In genomic region chr9:128723352-128723865, GRCh38 we compare ENCODE assay signal across 8 cellular contexts. TPM values are rescaled to one million over a fixed set of nuclear protein-coding genes. Genes with fewer than 3 reads are reported as not detected.
DNase-seq lines count a peak whose midpoint lies in the region; ATAC-seq, FAIRE-seq and TF ChIP-seq lines count a peak whose summit lies in the region.

No MANE protein-coding gene starts in this region.

- ATAC-seq in activated T-cell treated with anti-CD3 and anti-CD28 coated beads, Interleukin-2, amount 50 U/mL, for 4 hours: no peak
- ATAC-seq in HepG2: no peak
- ATAC-seq in HG03354 (IDR thresholded peaks at IDR 0.05; ENCODE audit: poor library complexity, severe bottlenecking, unreplicated experiment): no peak
- ATAC-seq in HG02852 (IDR thresholded peaks at IDR 0.05; ENCODE audit: unreplicated experiment): no peak
- ATAC-seq in GM18498 (IDR thresholded peaks at IDR 0.05; ENCODE audit: unreplicated experiment): no peak

- BruUV-seq in HepG2 (replicated peaks; lab: Mats Ljungman, UMichigan): no TSS peak

- CTCF ChIA-PET in HepG2 (lab: Yijun Ruan, JAX; ENCODE audit: low intra/inter-chr PET ratio, low total read pairs): no interaction called here

- peak overlapping the region; percentile 85 for H3K4me2 ChIP-seq in HepG2 (ENCODE audit: low read depth, low read length)

- peak overlapping the region; percentile 76 for H3K9ac ChIP-seq in HepG2 (ENCODE audit: insufficient read depth, low read depth, low read length)

- no peak overlapping the region for H2AFZ ChIP-seq in HepG2 (ENCODE audit: low read length)

- DNase-seq in activated T-cell treated with anti-CD3 and anti-CD28 coated beads, Interleukin-2, amount 50 U/mL, for 4 hours: no peak
- DNase-seq in activated T-cell treated with anti-CD3 and anti-CD28 coated beads, Interleukin-2, amount 50 U/mL, for 1 hour: no peak
- DNase-seq in HepG2 (ENCODE audit: low spot score): no peak
- DNase-seq in transverse colon: no peak

- H3K9me3 ChIP-seq in HepG2 (ENCODE audit: low read length) (no peaks in the 10 kb centered on the region), transverse colon (no peaks in the 10 kb centered on the region)

- intact Hi-C loops in HepG2 (cut with micrococcal nuclease; ENCODE audit: unreplicated experiment): no loop called here
- intact Hi-C loops in transverse colon (cut with DNase I; ENCODE audit: low total_unique reads): no loop called here

- H3K36me3 ChIP-seq in HepG2 (replicated peaks in 1 of 2; ENCODE audit: control insufficient read depth in 1 of 2, insufficient read depth in 2 of 2, low read length in 2 of 2) (no peaks in the 10 kb centered on the region; a peak in 1 of 5 replicates), transverse colon (no peaks in the 10 kb centered on the region)

- no peaks in the 10 kb centered on the region for H3K27me3 Mint-ChIP-seq in activated T-cell treated with anti-CD3 and anti-CD28 coated beads, Interleukin-2, amount 50 U/mL, for 4 hours (ENCODE audit: low read depth)

- no peaks in the 10 kb centered on the region for H4K20me1 ChIP-seq in HepG2 (ENCODE audit: insufficient read depth, low read length)

- H3K4me1 ChIP-seq in HepG2 (ENCODE audit: insufficient read depth, low read length): peaks cover 40% of the 10 kb centered on the region
- peaks cover 0 to 17% (median 14%) of the 10 kb centered on the region in 4 donors for H3K4me1 ChIP-seq in transverse colon

- H3K9me3 Mint-ChIP-seq in activated T-cell treated with anti-CD3 and anti-CD28 coated beads, Interleukin-2, amount 50 U/mL, for 4 hours: no peaks in the 10 kb centered on the region

- TF ChIP-seq EP300 in HepG2 (IDR thresholded peaks at IDR 0.05; ENCODE audit: low read depth in 2 of 2, low read length in 2 of 2): no peak
- TF ChIP-seq EP300 in HepG2 (CRISPR knock-in tag; IDR thresholded peaks at IDR 0.05; ENCODE audit: borderline replicate concordance): no peak
- no peak for TF ChIP-seq EP300 in transverse colon (IDR thresholded peaks at IDR 0.05; ENCODE audit: low read depth)

- H3K36me3 Mint-ChIP-seq in activated T-cell treated with anti-CD3 and anti-CD28 coated beads, Interleukin-2, amount 50 U/mL, for 4 hours (ENCODE audit: insufficient read depth): peaks cover 4% of the 10 kb centered on the region

- no peak for TF ChIP-seq CTCF in HepG2 (CRISPR knock-in tag; IDR thresholded peaks at IDR 0.05)
- no peak for TF ChIP-seq CTCF in transverse colon (IDR thresholded peaks at IDR 0.05)

- TF ChIP-seq POLR2A in HepG2 (IDR thresholded peaks at IDR 0.05; ENCODE audit: insufficient read depth in 1 of 2, low read depth in 2 of 2, low read length in 2 of 2): no peak
- no peak for TF ChIP-seq POLR2A in transverse colon (IDR thresholded peaks at IDR 0.05)

- no peak for FAIRE-seq in HepG2 (lab: Jason Lieb, UNC)

- no peaks in the 10 kb centered on the region for H3K27me3 ChIP-seq in HepG2 (ENCODE audit: control insufficient read depth in 1 of 2, insufficient read depth in 2 of 2, low read length in 2 of 2)
- no peaks in the 10 kb centered on the region for H3K27me3 ChIP-seq in transverse colon

- in situ Hi-C loops in HepG2 (cut with HindIII; ENCODE audit: extremely low pct_ligation_motif_present, low pct_unique_long_range_greater_than_20kb) (no loop called here), transverse colon (cut with MboI; ENCODE audit: low pct_ligation_motif_present in 1 of 4, low pct_unique_long_range_greater_than_20kb in 1 of 4, low sequenced_read_pairs in 3 of 4) (no loop called here)

- H3K4me3 Mint-ChIP-seq in activated T-cell treated with anti-CD3 and anti-CD28 coated beads, Interleukin-2, amount 50 U/mL, for 4 hours: peak overlapping the region; percentile 93

- H3K79me2 ChIP-seq in HepG2 (ENCODE audit: insufficient read depth, low read length): peaks cover 7% of the 10 kb centered on the region

- peaks cover 42% of the 10 kb centered on the region for H3K4me1 Mint-ChIP-seq in activated T-cell treated with anti-CD3 and anti-CD28 coated beads, Interleukin-2, amount 50 U/mL, for 4 hours (ENCODE audit: low read depth)

- TF ChIP-seq RAD21 in HepG2 (CRISPR knock-in tag; IDR thresholded peaks at IDR 0.05): no peak

- POLR2A ChIA-PET in HepG2 (lab: Yijun Ruan, JAX): interaction anchor here (0.7 to 3.3 kb wide), 11 partner anchors 9 to 106 kb away, joined by 3 to 20 read pairs (median 4); partner anchors contain the start of genes DYNC2I2, ENDOG and SPOUT1

- peak overlapping the region; percentile 70 to 88 (median 74) for H3K4me3 ChIP-seq in HepG2 (replicated peaks in 1 of 3; ENCODE audit: insufficient read depth in 1 of 3, low read depth in 2 of 3, low read length in 3 of 3)
- peak overlapping the region; percentile 64 to 90 (median 73) for H3K4me3 ChIP-seq in transverse colon

- H3K27ac ChIP-seq in angular gyrus (ENCODE audit: low read depth, low read length): peak overlapping the region; percentile 70
- H3K27ac ChIP-seq in HepG2 (ENCODE audit: extremely low read length, insufficient read depth, low read length): peak overlapping the region; percentile 34
- peak overlapping the region; percentile 73 to 88 (median 88) for H3K27ac ChIP-seq in transverse colon

- WGBS in HepG2 (ENCODE audit: low lambda C conversion rate): 14% methylated on average over 7 of the region's 7 CpGs
- WGBS in transverse colon (ENCODE audit: low coverage in 1 of 2), 2 donors: 29 to 38% methylated on average over 4 to 7 of the region's 7 CpGs

RNA-seq across cellular contexts. Expression of gene ZDHHC12, which starts 0.5 kb away (rescaled TPM):
- total RNA-seq in activated T-cell treated with anti-CD3 and anti-CD28 coated beads, Interleukin-2, amount 50 U/mL, for 4 hours: 10 to 100 TPM; 41.7 to 44.9 (median 43.3) TPM
- 18.3 and 28.0 TPM in 2 replicates for total RNA-seq in HepG2 (2016; rRNA removed; fragmentation: Illumina TruSeq; extraction: Trizol)
- total RNA-seq in HepG2 (2016; cell fraction: cytosol; rRNA removed; fragmentation: Illumina TruSeq; extraction: Trizol; ENCODE audit: low read depth): 51.5 and 53.9 TPM in 2 replicates
- total RNA-seq in HepG2 (2016; cell fraction: insoluble cytoplasmic fraction; rRNA removed; fragmentation: Illumina TruSeq; extraction: Trizol): 16.7 and 27.4 TPM in 2 replicates
- total RNA-seq in HepG2 (2016; cell fraction: membrane; rRNA removed; fragmentation: Illumina TruSeq; extraction: Trizol): 51.9 and 59.6 TPM in 2 replicates
- total RNA-seq in HepG2 (2016; cell fraction: nucleus; rRNA removed; fragmentation: Illumina TruSeq; extraction: Trizol): 16.4 and 20.2 TPM in 2 replicates
- polyA plus RNA-seq in HepG2 (2011; rRNA removed): 25.4 and 29.8 TPM in 2 replicates
- polyA plus RNA-seq in HepG2 (2011; cell fraction: cytosol; rRNA removed): 15.9 and 40.6 TPM in 2 replicates
- polyA plus RNA-seq in HepG2 (2011; cell fraction: nucleus; rRNA removed): 29.4 and 31.6 TPM in 2 replicates
- 11.6 and 12.2 TPM in 2 replicates for polyA plus RNA-seq in HepG2 (2012)
- polyA plus RNA-seq in HepG2 (2016; cell fraction: cytosol; fragmentation: Illumina TruSeq; extraction: Trizol; ENCODE audit: low read depth): 84.8 and 87.3 TPM in 2 replicates
- 22.5 and 29.9 TPM in 2 replicates for polyA plus RNA-seq in HepG2 (2016; cell fraction: insoluble cytoplasmic fraction; fragmentation: Illumina TruSeq; extraction: Trizol; ENCODE audit: low read depth)
- 72.3 and 73.2 TPM in 2 replicates for polyA plus RNA-seq in HepG2 (2016; cell fraction: membrane; fragmentation: Illumina TruSeq; extraction: Trizol; ENCODE audit: low read depth)
- 36.7 and 39.0 TPM in 2 replicates for polyA plus RNA-seq in HepG2 (2016; cell fraction: nucleus; fragmentation: Illumina TruSeq; extraction: Trizol; ENCODE audit: insufficient read depth, low read depth)
- polyA minus RNA-seq in HepG2 (2011; rRNA and poly(A)+ RNA removed; ENCODE audit: low replicate concordance): 29.6 and 45.3 TPM in 2 replicates
- 11.2 and 11.3 TPM in 2 replicates for polyA minus RNA-seq in HepG2 (2011; cell fraction: cytosol; rRNA and poly(A)+ RNA removed)
- 6.6 and 8.6 TPM in 2 replicates for polyA minus RNA-seq in HepG2 (2011; cell fraction: nucleus; rRNA and poly(A)+ RNA removed)
- 100 to 1,000 TPM in 2 of 4 donors, 10 to 100 TPM in 2; 35.6 to 190 (median 123) TPM for total RNA-seq in transverse colon

RNA-seq across cellular contexts. Expression of gene PKN3, which starts 21.1 kb away (rescaled TPM):
- 10 to 100 TPM in 1 of 3 donors, 1 to 10 TPM in 2; 5.5 to 10.1 (median 8.1) TPM for total RNA-seq in activated T-cell treated with anti-CD3 and anti-CD28 coated beads, Interleukin-2, amount 50 U/mL, for 4 hours
- 8.3 and 13.2 TPM in 2 replicates for total RNA-seq in HepG2 (2016; rRNA removed; fragmentation: Illumina TruSeq; extraction: Trizol)
- total RNA-seq in HepG2 (2016; cell fraction: cytosol; rRNA removed; fragmentation: Illumina TruSeq; extraction: Trizol; ENCODE audit: low read depth): 3.5 and 3.9 TPM in 2 replicates
- 7.5 and 13.4 TPM in 2 replicates for total RNA-seq in HepG2 (2016; cell fraction: insoluble cytoplasmic fraction; rRNA removed; fragmentation: Illumina TruSeq; extraction: Trizol)
- 7.9 and 8.7 TPM in 2 replicates for total RNA-seq in HepG2 (2016; cell fraction: membrane; rRNA removed; fragmentation: Illumina TruSeq; extraction: Trizol)
- total RNA-seq in HepG2 (2016; cell fraction: nucleus; rRNA removed; fragmentation: Illumina TruSeq; extraction: Trizol): 9.4 and 10.2 TPM in 2 replicates
- polyA plus RNA-seq in HepG2 (2011; rRNA removed): 9.2 and 10.5 TPM in 2 replicates
- polyA plus RNA-seq in HepG2 (2011; cell fraction: cytosol; rRNA removed): 7.2 and 10.2 TPM in 2 replicates
- 27.1 and 49.1 TPM in 2 replicates for polyA plus RNA-seq in HepG2 (2011; cell fraction: nucleus; rRNA removed)
- 5.4 and 6.9 TPM in 2 replicates for polyA plus RNA-seq in HepG2 (2012)
- 3.8 and 4.1 TPM in 2 replicates for polyA plus RNA-seq in HepG2 (2016; cell fraction: cytosol; fragmentation: Illumina TruSeq; extraction: Trizol; ENCODE audit: low read depth)
- polyA plus RNA-seq in HepG2 (2016; cell fraction: insoluble cytoplasmic fraction; fragmentation: Illumina TruSeq; extraction: Trizol; ENCODE audit: low read depth): 13.4 and 15.9 TPM in 2 replicates
- 6.4 and 7.7 TPM in 2 replicates for polyA plus RNA-seq in HepG2 (2016; cell fraction: membrane; fragmentation: Illumina TruSeq; extraction: Trizol; ENCODE audit: low read depth)
- polyA plus RNA-seq in HepG2 (2016; cell fraction: nucleus; fragmentation: Illumina TruSeq; extraction: Trizol; ENCODE audit: insufficient read depth, low read depth): 38.0 and 40.4 TPM in 2 replicates
- polyA minus RNA-seq in HepG2 (2011; rRNA and poly(A)+ RNA removed; ENCODE audit: low replicate concordance): 23.6 and 48.2 TPM in 2 replicates
- polyA minus RNA-seq in HepG2 (2011; cell fraction: cytosol; rRNA and poly(A)+ RNA removed): 6.9 and 13.8 TPM in 2 replicates
- 4.0 and 6.2 TPM in 2 replicates for polyA minus RNA-seq in HepG2 (2011; cell fraction: nucleus; rRNA and poly(A)+ RNA removed)
- 10 to 100 TPM in 1 of 4 donors, 1 to 10 TPM in 3; 1.9 to 20.1 (median 5.8) TPM for total RNA-seq in transverse colon

RNA-seq across cellular contexts. Expression of gene SET, which starts 34.4 kb away (rescaled TPM):
- 100 to 1,000 TPM; 761 to 865 (median 792) TPM for total RNA-seq in activated T-cell treated with anti-CD3 and anti-CD28 coated beads, Interleukin-2, amount 50 U/mL, for 4 hours
- total RNA-seq in HepG2 (2016; rRNA removed; fragmentation: Illumina TruSeq; extraction: Trizol) (611 and 724 TPM in 2 replicates), transverse colon (100 to 1,000 TPM in 1 of 4 donors, 10 to 100 TPM in 3; 29.2 to 153 (median 64.4) TPM)
- 134 and 142 TPM in 2 replicates for total RNA-seq in HepG2 (2016; cell fraction: cytosol; rRNA removed; fragmentation: Illumina TruSeq; extraction: Trizol; ENCODE audit: low read depth)
- 623 and 704 TPM in 2 replicates for total RNA-seq in HepG2 (2016; cell fraction: insoluble cytoplasmic fraction; rRNA removed; fragmentation: Illumina TruSeq; extraction: Trizol)
- 360 and 385 TPM in 2 replicates for total RNA-seq in HepG2 (2016; cell fraction: membrane; rRNA removed; fragmentation: Illumina TruSeq; extraction: Trizol)
- 226 and 251 TPM in 2 replicates for total RNA-seq in HepG2 (2016; cell fraction: nucleus; rRNA removed; fragmentation: Illumina TruSeq; extraction: Trizol)
- polyA plus RNA-seq in HepG2 (2011; rRNA removed): 72.8 and 94.2 TPM in 2 replicates
- polyA plus RNA-seq in HepG2 (2011; cell fraction: cytosol; rRNA removed): 44.1 and 56.3 TPM in 2 replicates
- polyA plus RNA-seq in HepG2 (2011; cell fraction: nucleus; rRNA removed): 48.5 and 49.6 TPM in 2 replicates
- 275 and 331 TPM in 2 replicates for polyA plus RNA-seq in HepG2 (2012)
- polyA plus RNA-seq in HepG2 (2016; cell fraction: cytosol; fragmentation: Illumina TruSeq; extraction: Trizol; ENCODE audit: low read depth): 120 and 147 TPM in 2 replicates
- polyA plus RNA-seq in HepG2 (2016; cell fraction: insoluble cytoplasmic fraction; fragmentation: Illumina TruSeq; extraction: Trizol; ENCODE audit: low read depth): 668 and 723 TPM in 2 replicates
- polyA plus RNA-seq in HepG2 (2016; cell fraction: membrane; fragmentation: Illumina TruSeq; extraction: Trizol; ENCODE audit: low read depth): 247 and 252 TPM in 2 replicates
- polyA plus RNA-seq in HepG2 (2016; cell fraction: nucleus; fragmentation: Illumina TruSeq; extraction: Trizol; ENCODE audit: insufficient read depth, low read depth): 360 TPM in 2 replicates
- polyA minus RNA-seq in HepG2 (2011; rRNA and poly(A)+ RNA removed; ENCODE audit: low replicate concordance): 44.1 and 254 TPM in 2 replicates
- polyA minus RNA-seq in HepG2 (2011; cell fraction: cytosol; rRNA and poly(A)+ RNA removed): 141 and 156 TPM in 2 replicates
- 82.4 and 87.9 TPM in 2 replicates for polyA minus RNA-seq in HepG2 (2011; cell fraction: nucleus; rRNA and poly(A)+ RNA removed)

RNA-seq across cellular contexts. Expression of gene ZER1, which starts 48.3 kb away (rescaled TPM):
- total RNA-seq in activated T-cell treated with anti-CD3 and anti-CD28 coated beads, Interleukin-2, amount 50 U/mL, for 4 hours: 10 to 100 TPM; 10.9 to 14.9 (median 14.5) TPM
- 7.7 and 9.1 TPM in 2 replicates for total RNA-seq in HepG2 (2016; rRNA removed; fragmentation: Illumina TruSeq; extraction: Trizol)
- 3.8 TPM in 2 replicates for total RNA-seq in HepG2 (2016; cell fraction: cytosol; rRNA removed; fragmentation: Illumina TruSeq; extraction: Trizol; ENCODE audit: low read depth)
- total RNA-seq in HepG2 (2016; cell fraction: insoluble cytoplasmic fraction; rRNA removed; fragmentation: Illumina TruSeq; extraction: Trizol): 7.2 and 8.2 TPM in 2 replicates
- total RNA-seq in HepG2 (2016; cell fraction: membrane; rRNA removed; fragmentation: Illumina TruSeq; extraction: Trizol): 8.5 and 8.7 TPM in 2 replicates
- total RNA-seq in HepG2 (2016; cell fraction: nucleus; rRNA removed; fragmentation: Illumina TruSeq; extraction: Trizol): 5.5 and 5.8 TPM in 2 replicates
- 40.0 and 43.9 TPM in 2 replicates for polyA plus RNA-seq in HepG2 (2011; rRNA removed)
- polyA plus RNA-seq in HepG2 (2011; cell fraction: cytosol; rRNA removed): 20.7 and 30.4 TPM in 2 replicates
- polyA plus RNA-seq in HepG2 (2011; cell fraction: nucleus; rRNA removed): 40.7 and 47.4 TPM in 2 replicates
- polyA plus RNA-seq in HepG2 (2012): 12.9 and 16.4 TPM in 2 replicates
- polyA plus RNA-seq in HepG2 (2016; cell fraction: cytosol; fragmentation: Illumina TruSeq; extraction: Trizol; ENCODE audit: low read depth): 2.2 and 3.0 TPM in 2 replicates
- 7.0 and 8.8 TPM in 2 replicates for polyA plus RNA-seq in HepG2 (2016; cell fraction: insoluble cytoplasmic fraction; fragmentation: Illumina TruSeq; extraction: Trizol; ENCODE audit: low read depth)
- 5.5 and 6.2 TPM in 2 replicates for polyA plus RNA-seq in HepG2 (2016; cell fraction: membrane; fragmentation: Illumina TruSeq; extraction: Trizol; ENCODE audit: low read depth)
- polyA plus RNA-seq in HepG2 (2016; cell fraction: nucleus; fragmentation: Illumina TruSeq; extraction: Trizol; ENCODE audit: insufficient read depth, low read depth): 7.5 and 8.6 TPM in 2 replicates
- polyA minus RNA-seq in HepG2 (2011; rRNA and poly(A)+ RNA removed; ENCODE audit: low replicate concordance): 73.9 and 109 TPM in 2 replicates
- polyA minus RNA-seq in HepG2 (2011; cell fraction: cytosol; rRNA and poly(A)+ RNA removed): 18.8 and 24.2 TPM in 2 replicates
- 12.8 and 14.9 TPM in 2 replicates for polyA minus RNA-seq in HepG2 (2011; cell fraction: nucleus; rRNA and poly(A)+ RNA removed)
- total RNA-seq in transverse colon: 100 to 1,000 TPM in 1 of 4 donors, 10 to 100 TPM in 3; 57.5 to 116 (median 73.8) TPM

Comparison
In these comparisons a context has a peak if more than half of its experiments do, and no peak if none do; other contexts are left out.
1. H3K27ac ChIP-seq: peak in every context shown above with its lines; median percentile 88 in transverse colon; 70 in angular gyrus; 34 in HepG2.